9 cellular contexts compared by ENCODE assay signal in genomic region chr2:39123436-39123999, GRCh38. TPM values are rescaled to one million over a fixed set of nuclear protein-coding genes. Genes with fewer than 3 reads are reported as not detected.
DNase-seq lines count a peak whose midpoint lies in the region; ATAC-seq, FAIRE-seq and TF ChIP-seq lines count a peak whose summit lies in the region.
"Had no signal": no experiment of that assay in that cellular context is flagged by ENCODE, and none has a peak within 500 bp of the region (broad histone marks: within the 10 kb centered on the region; RNA-seq: fewer than 3 reads in every experiment).

No MANE protein-coding gene starts in this region.

- peaks cover 12% of the 10 kb centered on the region for H3K36me3 Mint-ChIP-seq in dendritic cell treated with granulocyte-macrophage colony-stimulating factor and Interleukin-4, amounts not matched to agents 40 ng/mL and 50 ng/mL, for 4 days (ENCODE audit: low read depth)
- no peaks in the 10 kb centered on the region for H3K36me3 Mint-ChIP-seq in naive thymus-derived CD8-positive, alpha-beta T cell

- no peak for FAIRE-seq in urothelium cell line (lab: Jason Lieb, UNC)
- FAIRE-seq: islet of Langerhans had no signal

- CTCF ChIA-PET in AG04450 (lab: Charles Lee), result interaction anchor here (0.8 to 3.6 kb wide), 7 partner anchors 10 to 106 kb away, joined by 3 to 33 read pairs (median 5); no protein-coding TSS in a partner anchor

- ATAC-seq in naive thymus-derived CD8-positive, alpha-beta T cell, result no peak
- no peak for ATAC-seq in GM19324 (IDR thresholded peaks at IDR 0.05; ENCODE audit: low FRiP score, unreplicated experiment)

- H3K4me3 Mint-ChIP-seq in dendritic cell treated with granulocyte-macrophage colony-stimulating factor and Interleukin-4, amounts not matched to agents 40 ng/mL and 50 ng/mL, for 4 days, result peak overlapping the region; percentile 81
- H3K4me3 Mint-ChIP-seq in naive thymus-derived CD8-positive, alpha-beta T cell, result peak overlapping the region; percentile 85 to 99 (median 94)

- no peaks in the 10 kb centered on the region for H3K9me3 ChIP-seq in AG04450 (ENCODE audit: control insufficient read depth, insufficient read depth, low read length)

- H3K9me3 Mint-ChIP-seq in dendritic cell treated with granulocyte-macrophage colony-stimulating factor and Interleukin-4, amounts not matched to agents 40 ng/mL and 50 ng/mL, for 4 days, result no peaks in the 10 kb centered on the region
- H3K9me3 Mint-ChIP-seq in naive thymus-derived CD8-positive, alpha-beta T cell, result no peaks in the 10 kb centered on the region

- H3K27ac ChIP-seq in AG04450 (ENCODE audit: low read depth, low read length), result peak overlapping the region; percentile 82

- H3K4me3 ChIP-seq in AG04450 (ENCODE audit: low read depth, low read length) (peak overlapping the region; percentile 87), LNCaP clone FGC (ENCODE audit: low read depth, low read length) (peak overlapping the region; percentile 84)

- DNase-seq in AG04450 (ENCODE audit: low read depth, low spot score) (no peak), LNCaP clone FGC (ENCODE audit: low read depth) (no peak), iPS-NIHi7 (ENCODE audit: extremely low spot score) (no peak), urothelium cell line (ENCODE audit: low spot score) (no peak)
- no peak for DNase-seq in naive thymus-derived CD8-positive, alpha-beta T cell
- DNase-seq in activated CD8-positive, alpha-beta memory T cell treated with anti-CD3 and anti-CD28 coated beads, Interleukin-2, amount 50 U/mL, for 48 hours, result no peak

- intact Hi-C loops in dendritic cell treated with granulocyte-macrophage colony-stimulating factor and Interleukin-4, amounts not matched to agents 40 ng/mL and 50 ng/mL, for 4 days (cut with micrococcal nuclease), result no loop called here

- H3K27ac Mint-ChIP-seq in dendritic cell treated with granulocyte-macrophage colony-stimulating factor and Interleukin-4, amounts not matched to agents 40 ng/mL and 50 ng/mL, for 4 days, result peak overlapping the region; percentile 91
- peak overlapping the region; percentile 89 to 99 (median 95) for H3K27ac Mint-ChIP-seq in naive thymus-derived CD8-positive, alpha-beta T cell

- no peaks in the 10 kb centered on the region for H3K27me3 Mint-ChIP-seq in dendritic cell treated with granulocyte-macrophage colony-stimulating factor and Interleukin-4, amounts not matched to agents 40 ng/mL and 50 ng/mL, for 4 days
- no peaks in the 10 kb centered on the region for H3K27me3 Mint-ChIP-seq in naive thymus-derived CD8-positive, alpha-beta T cell

- H3K27me3 ChIP-seq in AG04450 (ENCODE audit: control insufficient read depth, insufficient read depth, low read length), result no peaks in the 10 kb centered on the region

- no peak for TF ChIP-seq CTCF in AG04450 (IDR thresholded peaks at IDR 0.05; ENCODE audit: low read depth, low read length)
- no peak for TF ChIP-seq CTCF in LNCaP clone FGC (IDR thresholded peaks at IDR 0.05; ENCODE audit: control insufficient read depth, extremely low read depth, insufficient read depth)

- POLR2A ChIA-PET in AG04450 (lab: Yijun Ruan, JAX), result interaction anchor here (0.6 to 1.0 kb wide), 2 partner anchors 72 to 372 kb away, joined by 4 to 5 read pairs; partner anchors contain the start of gene SRSF7
- POLR2A ChIA-PET in naive thymus-derived CD8-positive, alpha-beta T cell (lab: Charles Lee), result interaction anchor here (0.8 to 2.3 kb wide), 14 partner anchors 10 to 373 kb away, joined by 3 to 28 read pairs (median 8); partner anchors contain the start of gene SRSF7

- H3K4me1 Mint-ChIP-seq in dendritic cell treated with granulocyte-macrophage colony-stimulating factor and Interleukin-4, amounts not matched to agents 40 ng/mL and 50 ng/mL, for 4 days (ENCODE audit: low read depth), result peaks cover 64% of the 10 kb centered on the region
- H3K4me1 Mint-ChIP-seq in naive thymus-derived CD8-positive, alpha-beta T cell, result peaks cover 21 to 68% (median 53%) of the 10 kb centered on the region in 4 donors

RNA-seq across cellular contexts. Expression of gene SOS1, which starts 2.7 kb away (rescaled TPM):
- polyA plus RNA-seq in AG04450 (2011; rRNA removed), result 25.6 and 42.2 TPM in 2 replicates
- polyA minus RNA-seq in AG04450 (2011; rRNA and poly(A)+ RNA removed), result 25.4 and 59.6 TPM in 2 replicates
- 10 to 100 TPM; 42.9 to 51.6 TPM for total RNA-seq in naive thymus-derived CD8-positive, alpha-beta T cell
- 10 to 100 TPM; 10.6 to 13.7 (median 11.7) TPM for polyA plus RNA-seq in naive thymus-derived CD8-positive, alpha-beta T cell
